ENCODE assay signal across 6 cellular contexts in genomic region chr10:21843645-21844044, GRCh38.
"Had no signal": no experiment of that assay in that cellular context is flagged by ENCODE, and none has a peak within 500 bp of the region (broad histone marks: within the 10 kb centered on the region; RNA-seq: fewer than 3 reads in every experiment).

No MANE protein-coding gene starts in this region.

- H3K4me3 ChIP-seq: GM23338 had no signal

- H2AFZ ChIP-seq: GM23338 had no signal

- H3K4me2 ChIP-seq: GM23338 had no signal

- H3K4me1 Mint-ChIP-seq: GM23338, H9, IgD-negative memory B cell had no signal

- H3K4me3 Mint-ChIP-seq: GM23338, H9, IgD-negative memory B cell had no signal

- ATAC-seq: GM23338, HepG2 had no signal

- H3K27ac Mint-ChIP-seq: GM23338, H9, IgD-negative memory B cell had no signal

- H3K27me3 Mint-ChIP-seq: IgD-negative memory B cell had no signal

- DNase-seq: H9, HCEC 1CT had no signal

- H3K27ac ChIP-seq: HL-60 had no signal
